Comparison of ENCODE assay signal across 11 cellular contexts in genomic region chr21:46052703-46053651, GRCh38. TPM values are rescaled to one million over a fixed set of nuclear protein-coding genes. Genes with fewer than 3 reads are reported as not detected.
DNase-seq lines count a peak whose midpoint lies in the region; ATAC-seq and TF ChIP-seq lines count a peak whose summit lies in the region.
"Had no signal": no experiment of that assay in that cellular context is flagged by ENCODE, and none has a peak within 500 bp of the region (broad histone marks: within the 10 kb centered on the region; RNA-seq: fewer than 3 reads in every experiment).

No MANE protein-coding gene starts in this region.

- no peaks in the 10 kb centered on the region for H3K36me3 Mint-ChIP-seq in nephron (ENCODE audit: low read depth)

- H3K36me3 ChIP-seq in adipocyte (ENCODE audit: control insufficient read depth, insufficient read depth, low read length, severe bottlenecking) (no peaks in the 10 kb centered on the region), thyroid gland (no peaks in the 10 kb centered on the region)
- H3K36me3 ChIP-seq: left ventricle myocardium inferior, thoracic aorta had no signal

- H3K4me1 ChIP-seq in adipocyte (ENCODE audit: control insufficient read depth, insufficient read depth, low read length) (peaks cover 61% of the 10 kb centered on the region), thyroid gland (peaks cover 0 to 12% of the 10 kb centered on the region in 2 donors)

- H3K27ac Mint-ChIP-seq in nephron, result peak overlapping the region in 2 of 3 experiments; percentile 96 to 98

- no peak for TF ChIP-seq POLR2A in thyroid gland (IDR thresholded peaks at IDR 0.05)

- TF ChIP-seq CTCF in nephron (IDR thresholded peaks at IDR 0.05; ENCODE audit: unreplicated experiment in 3 of 3), result no peak
- no peak for TF ChIP-seq CTCF in thyroid gland (IDR thresholded peaks at IDR 0.05)

- H3K27me3 ChIP-seq in adipocyte (replicated peaks; ENCODE audit: control insufficient read depth, insufficient read depth, low read length) (no peaks in the 10 kb centered on the region), thyroid gland (no peaks in the 10 kb centered on the region)

- H3K27ac ChIP-seq in thyroid gland, result peak overlapping the region in 1 of 3 donors; percentile 18
- H3K27ac ChIP-seq: C4-2B, left ventricle myocardium inferior had no signal

- H3K4me1 Mint-ChIP-seq in nephron, result peaks cover 42% of the 10 kb centered on the region

- peaks cover 2% of the 10 kb centered on the region for H3K9me3 Mint-ChIP-seq in nephron

- WGBS in thyroid gland, 2 donors, result 44 to 70% methylated on average over 22 to 31 of the region's 31 CpGs

- H3K27me3 Mint-ChIP-seq in nephron (ENCODE audit: low read depth), result peaks cover 3% of the 10 kb centered on the region

- H3K4me3 ChIP-seq in adipocyte (ENCODE audit: low read length), result no peak overlapping the region
- H3K4me3 ChIP-seq in thyroid gland (replicated peaks in 1 of 3), result no peak overlapping the region
- H3K4me3 ChIP-seq: left ventricle myocardium inferior, thoracic aorta had no signal

- H3K9me3 ChIP-seq in adipocyte (ENCODE audit: control insufficient read depth, low read length) (no peaks in the 10 kb centered on the region), thyroid gland (no peaks in the 10 kb centered on the region)
- H3K9me3 ChIP-seq: thoracic aorta had no signal

- ATAC-seq in left cardiac atrium, result no peak

- H3K9ac ChIP-seq in adipocyte (ENCODE audit: low read length), result peak overlapping the region; percentile 47

- intact Hi-C loops in thyroid gland (cut with DNase I), result no loop called here
- intact Hi-C loops in left cardiac atrium (cut with DNase I), result no loop called here

- DNase-seq in activated T-cell treated with anti-CD3 and anti-CD28 coated beads for 24 hours (ENCODE audit: low read depth), result peak; percentile 63
- DNase-seq in activated T-cell treated with anti-CD3 and anti-CD28 coated beads, Interleukin-2, amount 50 U/mL, for 1 hour, result no peak
- peak; percentile 58 for DNase-seq in adipocyte (ENCODE audit: low read depth)
- DNase-seq in thyroid gland, result peak; percentile 29 to 66
- no peak for DNase-seq in NCI-H2029 (lab: John Stamatoyannopoulos, UW)
- DNase-seq in NCI-H82 (lab: John Stamatoyannopoulos, UW), result no peak
- no peak for DNase-seq in left cardiac atrium
- DNase-seq: left ventricle myocardium inferior had no signal

- no peak overlapping the region for H3K4me3 Mint-ChIP-seq in nephron

RNA-seq across cellular contexts. Expression of gene COL6A2, which starts 44.9 kb away (rescaled TPM):
- total RNA-seq in thyroid gland, result 100 to 1,000 TPM in 3 of 4 donors, 10 to 100 TPM in 1; 79.4 to 191 (median 172) TPM
- total RNA-seq in left cardiac atrium, result 100 to 1,000 TPM; 330 to 350 TPM

Comparison
In these comparisons a context has a peak if more than half of its experiments do, and no peak if none do; other contexts are left out.
1. DNase-seq: peak in activated T-cell treated with anti-CD3 and anti-CD28 coated beads for 24 hours (single experiment), adipocyte (single experiment) and thyroid gland (2 of 2); none in activated T-cell treated with anti-CD3 and anti-CD28 coated beads, Interleukin-2, amount 50 U/mL, for 1 hour (single experiment), NCI-H2029 (single experiment), NCI-H82 (single experiment) and left cardiac atrium (single experiment).